Comparison of ENCODE assay signal across 1 cellular context in genomic region chr5:142767178-142767577, GRCh38.
TF ChIP-seq lines count a peak whose summit lies in the region.

No MANE protein-coding gene starts in this region.

TF ChIP-seq in GM23338, 12 proteins besides CTCF, POLR2A, EP300 and RAD21 (continued from another document):
- TF ChIP-seq REST (IDR thresholded peaks at IDR 0.05; ENCODE audit: unreplicated experiment) (no peak), ETS1 (IDR thresholded peaks at IDR 0.05) (no peak)
